ENCODE assay signal across 8 cellular contexts in genomic region chr10:24724381-24725228, GRCh38. TPM values are rescaled to one million over a fixed set of nuclear protein-coding genes. Genes with fewer than 3 reads are reported as not detected.
A peak's percentile ranks its signal among the peaks of the same experiment; 100 is the strongest.
DNase-seq lines count a peak whose midpoint lies in the region; ATAC-seq and TF ChIP-seq lines count a peak whose summit lies in the region.

No MANE protein-coding gene starts in this region.

- H3K4me1 ChIP-seq in testis = peaks cover 4% of the 10 kb centered on the region

- no peaks in the 10 kb centered on the region for H3K9me3 ChIP-seq in testis

- peaks cover 26% of the 10 kb centered on the region for H3K4me1 Mint-ChIP-seq in activated naive CD8-positive, alpha-beta T cell (ENCODE audit: low read depth)
- peaks cover 9% of the 10 kb centered on the region for H3K4me1 Mint-ChIP-seq in glutamatergic neuron (ENCODE audit: low read depth, unreplicated experiment)

- DNase-seq in GM10266 (ENCODE audit: extremely low spot score) = peak; percentile 95
- DNase-seq in NCI-H1092 treated with DMSO at 0.1 percent for 48 hours (lab: John Stamatoyannopoulos, UW) = peak; percentile 89
- DNase-seq in glutamatergic neuron = peak; percentile 98
- peak; percentile 93 for DNase-seq in omental fat pad (ENCODE audit: low spot score)
- DNase-seq in testis = peak; percentile 99

- peak overlapping the region; percentile 70 to 84 for H3K4me3 ChIP-seq in testis

- peak overlapping the region; percentile 95 to 99 for H3K27ac ChIP-seq in testis

- H3K36me3 Mint-ChIP-seq in activated naive CD8-positive, alpha-beta T cell = no peaks in the 10 kb centered on the region
- no peaks in the 10 kb centered on the region for H3K36me3 Mint-ChIP-seq in glutamatergic neuron (ENCODE audit: unreplicated experiment)

- H3K36me3 ChIP-seq in testis (ENCODE audit: low read depth, missing control alignments) = no peaks in the 10 kb centered on the region

- H3K27ac Mint-ChIP-seq in activated naive CD8-positive, alpha-beta T cell = peak overlapping the region; percentile 70
- peak overlapping the region; percentile 96 for H3K27ac Mint-ChIP-seq in glutamatergic neuron (ENCODE audit: unreplicated experiment)

- ATAC-seq in HG02623 (IDR thresholded peaks at IDR 0.05; ENCODE audit: unreplicated experiment) (peak; percentile 81), SK-N-SH treated with all-trans-retinoic acid at 6 μM for 48 hours (peak; percentile 90), omental fat pad (ENCODE audit: low FRiP score) (peak; percentile 88)

- peak; percentile 91 for TF ChIP-seq POLR2A in testis (IDR thresholded peaks at IDR 0.05)

- peak overlapping the region; percentile 91 for H3K4me3 Mint-ChIP-seq in activated naive CD8-positive, alpha-beta T cell
- H3K4me3 Mint-ChIP-seq in glutamatergic neuron (ENCODE audit: unreplicated experiment) = peak overlapping the region; percentile 94

- TF ChIP-seq CTCF in GM10266 (IDR thresholded peaks at IDR 0.05; ENCODE audit: control insufficient read depth, insufficient read depth, low read depth, missing control alignments) (no peak), glutamatergic neuron (IDR thresholded peaks at IDR 0.05; ENCODE audit: partially characterized antibody, unreplicated experiment) (no peak), omental fat pad (IDR thresholded peaks at IDR 0.05) (no peak), testis (IDR thresholded peaks at IDR 0.05) (no peak)

- H3K9me3 Mint-ChIP-seq in activated naive CD8-positive, alpha-beta T cell (ENCODE audit: low read depth) = no peaks in the 10 kb centered on the region
- peaks cover 16% of the 10 kb centered on the region for H3K9me3 Mint-ChIP-seq in glutamatergic neuron (ENCODE audit: unreplicated experiment)

- no peaks in the 10 kb centered on the region for H3K27me3 Mint-ChIP-seq in activated naive CD8-positive, alpha-beta T cell
- peaks cover 9% of the 10 kb centered on the region for H3K27me3 Mint-ChIP-seq in glutamatergic neuron (ENCODE audit: unreplicated experiment)

- WGBS in testis, 2 donors = 1 to 2% methylated on average over 17 to 52 of the region's 52 CpGs

- intact Hi-C loops in testis (cut with DNase I; ENCODE audit: low total_unique reads) = no loop called here

- no peaks in the 10 kb centered on the region for H3K27me3 ChIP-seq in testis

TF ChIP-seq in SK-N-SH treated with all-trans-retinoic acid at 6 μM for 48 hours, 23 proteins besides CTCF, POLR2A, EP300 and RAD21:
- TF ChIP-seq TCF4 (CRISPR knock-in tag; IDR thresholded peaks at IDR 0.05; ENCODE audit: borderline replicate concordance) = no peak
- no peak for TF ChIP-seq ZNF70 (CRISPR knock-in tag; IDR thresholded peaks at IDR 0.05)
- TF ChIP-seq PPARA (CRISPR knock-in tag; IDR thresholded peaks at IDR 0.05; ENCODE audit: borderline replicate concordance) = no peak
- no peak for TF ChIP-seq TSHZ2 (CRISPR knock-in tag; IDR thresholded peaks at IDR 0.05)
TF ChIP-seq in SK-N-SH treated with all-trans-retinoic acid at 6 μM for 48 hours: peak in this region for 0.

RNA-seq across cellular contexts. Expression of gene ARHGAP21, which starts 0.9 kb away (rescaled TPM):
- total RNA-seq in glutamatergic neuron (ENCODE audit: unreplicated experiment) (217 TPM), omental fat pad (100 to 1,000 TPM; 104 to 128 (median 114) TPM), testis (10 to 100 TPM; 66.9 to 69.2 TPM)
- polyA plus RNA-seq in testis (ENCODE audit: insufficient read depth, low read depth, low replicate concordance) = 44.3 TPM

Comparison
In these comparisons a context has a peak if more than half of its experiments do, and no peak if none do; other contexts are left out.
1. Peak in every context shown above with its lines: DNase-seq, ATAC-seq, H3K4me3 ChIP-seq and H3K27ac ChIP-seq.